ENCODE assay signal across 8 cellular contexts in the genomic region with DNA sequence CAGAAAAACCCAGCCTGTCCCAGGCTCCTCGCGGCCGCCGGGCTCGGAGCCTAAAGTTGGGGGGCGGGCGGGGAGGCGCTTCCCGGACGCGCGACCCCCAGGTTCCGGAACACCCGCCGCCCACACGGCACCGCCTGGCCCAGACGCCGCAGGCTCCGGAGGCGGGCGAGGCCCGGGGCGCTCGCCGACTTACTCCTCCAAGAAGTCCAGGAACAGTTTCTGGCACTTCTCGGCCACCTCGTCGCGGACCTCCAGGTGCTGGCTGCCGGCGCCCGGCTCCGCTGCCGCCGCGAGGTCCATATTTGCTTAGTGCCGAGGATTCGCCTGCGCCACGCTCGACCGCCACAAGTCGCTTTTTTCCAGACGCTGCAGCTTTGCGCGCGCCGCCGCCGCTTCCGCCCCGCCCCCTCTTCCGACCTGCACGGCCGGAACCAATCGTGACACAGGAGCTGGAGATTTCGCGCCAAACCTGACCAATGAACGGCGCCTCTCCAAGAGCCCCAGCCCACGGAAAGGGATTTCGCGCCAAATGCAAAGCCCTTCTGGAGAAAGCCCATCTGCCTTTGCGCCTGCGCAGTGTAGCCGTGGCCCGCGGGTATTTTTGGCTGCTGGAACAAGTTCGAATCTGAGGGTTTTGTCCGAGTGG. TPM values are rescaled to one million over a fixed set of nuclear protein-coding genes. Genes with fewer than 3 reads are reported as not detected.
DNase-seq lines count a peak whose midpoint lies in the region; ATAC-seq and TF ChIP-seq lines count a peak whose summit lies in the region.

A gene (minus strand): TSS at position 378 of the 646 bp plus-strand sequence. CDS start 78 bp downstream, at position 300.

- TF ChIP-seq CTCF in RWPE2 (IDR thresholded peaks at IDR 0.05; ENCODE audit: poor library complexity, severe bottlenecking) = no peak
- TF ChIP-seq CTCF in fibroblast of the aortic adventitia (IDR thresholded peaks at IDR 0.05; ENCODE audit: insufficient read depth, low read length) = peak; percentile 13
- no peak for TF ChIP-seq CTCF in nephron (IDR thresholded peaks at IDR 0.05; ENCODE audit: unreplicated experiment in 3 of 3)

- peak within 1 kb of the TSS; percentile 49 for H3K27ac ChIP-seq in RWPE2 (ENCODE audit: poor library complexity, severe bottlenecking)

- H3K9me3 ChIP-seq in RWPE2 (ENCODE audit: severe bottlenecking) = no peaks in the 10 kb centered on the region

- H3K4me1 Mint-ChIP-seq in activated T-helper 2 cell treated with anti-CD3 and anti-CD28 coated beads, Interferon-gamma antibody, Interleukin-2, Interleukin-4, amounts not matched to agents 10 μg/mL and 5 μg/mL and 100 μg/mL, durations not matched to agents 14 hours and 24 hours and 36 hours (ENCODE audit: low read depth) = peaks cover 37% of the 10 kb centered on the region
- H3K4me1 Mint-ChIP-seq in nephron = peaks cover 22% of the 10 kb centered on the region
- H3K4me1 Mint-ChIP-seq in stimulated activated naive CD8-positive, alpha-beta T cell treated with anti-CD3 and anti-CD28 coated beads, Interleukin-15, Interleukin-2, amounts not matched to agents 100 ng/mL and 50 ng/mL, for 24 hours (ENCODE audit: low read depth) = peaks cover 50% of the 10 kb centered on the region

- peaks cover 11% of the 10 kb centered on the region for H3K4me1 ChIP-seq in RWPE2 (ENCODE audit: insufficient read depth, poor library complexity, severe bottlenecking)

- intact Hi-C loops in activated T-helper 2 cell treated with anti-CD3 and anti-CD28 coated beads, Interferon-gamma antibody, Interleukin-2, Interleukin-4, amounts not matched to agents 10 μg/mL and 5 μg/mL and 100 μg/mL, durations not matched to agents 14 hours and 24 hours and 36 hours (cut with micrococcal nuclease) = loop anchor here (1.0 to 10.0 kb wide), 8 partner anchors 109 to 958 kb away; a partner anchor contains a TSS

- peak within 1 kb of the TSS; percentile 95 for H3K4me3 Mint-ChIP-seq in activated T-helper 2 cell treated with anti-CD3 and anti-CD28 coated beads, Interferon-gamma antibody, Interleukin-2, Interleukin-4, amounts not matched to agents 10 μg/mL and 5 μg/mL and 100 μg/mL, durations not matched to agents 14 hours and 24 hours and 36 hours (ENCODE audit: low read depth)
- peak within 1 kb of the TSS; percentile 89 to 90 (median 90) for H3K4me3 Mint-ChIP-seq in nephron
- peak within 1 kb of the TSS; percentile 91 for H3K4me3 Mint-ChIP-seq in stimulated activated naive CD8-positive, alpha-beta T cell treated with anti-CD3 and anti-CD28 coated beads, Interleukin-15, Interleukin-2, amounts not matched to agents 100 ng/mL and 50 ng/mL, for 24 hours

- peaks cover 44% of the 10 kb centered on the region for H3K36me3 Mint-ChIP-seq in activated T-helper 2 cell treated with anti-CD3 and anti-CD28 coated beads, Interferon-gamma antibody, Interleukin-2, Interleukin-4, amounts not matched to agents 10 μg/mL and 5 μg/mL and 100 μg/mL, durations not matched to agents 14 hours and 24 hours and 36 hours (ENCODE audit: low read depth)
- peaks cover 18% of the 10 kb centered on the region for H3K36me3 Mint-ChIP-seq in nephron (ENCODE audit: low read depth)
- H3K36me3 Mint-ChIP-seq in stimulated activated naive CD8-positive, alpha-beta T cell treated with anti-CD3 and anti-CD28 coated beads, Interleukin-15, Interleukin-2, amounts not matched to agents 100 ng/mL and 50 ng/mL, for 24 hours (ENCODE audit: low read depth) = peaks cover 49% of the 10 kb centered on the region

- no peaks in the 10 kb centered on the region for H3K27me3 ChIP-seq in RWPE2 (ENCODE audit: insufficient read depth, poor library complexity, severe bottlenecking)

- ATAC-seq in RWPE2 (ENCODE audit: low read depth) = peak; percentile 94

- H3K4me3 ChIP-seq in RWPE2 (ENCODE audit: severe bottlenecking) (peak within 1 kb of the TSS; percentile 58), fibroblast of the aortic adventitia (ENCODE audit: low read depth, low read length) (peak within 1 kb of the TSS; percentile 82)

- H3K27me3 Mint-ChIP-seq in activated T-helper 2 cell treated with anti-CD3 and anti-CD28 coated beads, Interferon-gamma antibody, Interleukin-2, Interleukin-4, amounts not matched to agents 10 μg/mL and 5 μg/mL and 100 μg/mL, durations not matched to agents 14 hours and 24 hours and 36 hours (ENCODE audit: low read depth) = no peaks in the 10 kb centered on the region
- H3K27me3 Mint-ChIP-seq in nephron (ENCODE audit: low read depth) = no peaks in the 10 kb centered on the region
- H3K27me3 Mint-ChIP-seq in stimulated activated naive CD8-positive, alpha-beta T cell treated with anti-CD3 and anti-CD28 coated beads, Interleukin-15, Interleukin-2, amounts not matched to agents 100 ng/mL and 50 ng/mL, for 24 hours = no peaks in the 10 kb centered on the region

- peak within 1 kb of the TSS; percentile 92 for H3K27ac Mint-ChIP-seq in activated T-helper 2 cell treated with anti-CD3 and anti-CD28 coated beads, Interferon-gamma antibody, Interleukin-2, Interleukin-4, amounts not matched to agents 10 μg/mL and 5 μg/mL and 100 μg/mL, durations not matched to agents 14 hours and 24 hours and 36 hours
- peak within 1 kb of the TSS; percentile 47 to 91 (median 88) for H3K27ac Mint-ChIP-seq in nephron
- peak within 1 kb of the TSS; percentile 99 for H3K27ac Mint-ChIP-seq in stimulated activated naive CD8-positive, alpha-beta T cell treated with anti-CD3 and anti-CD28 coated beads, Interleukin-15, Interleukin-2, amounts not matched to agents 100 ng/mL and 50 ng/mL, for 24 hours

- no peaks in the 10 kb centered on the region for H3K9me3 Mint-ChIP-seq in activated T-helper 2 cell treated with anti-CD3 and anti-CD28 coated beads, Interferon-gamma antibody, Interleukin-2, Interleukin-4, amounts not matched to agents 10 μg/mL and 5 μg/mL and 100 μg/mL, durations not matched to agents 14 hours and 24 hours and 36 hours
- peaks cover 5% of the 10 kb centered on the region for H3K9me3 Mint-ChIP-seq in nephron
- no peaks in the 10 kb centered on the region for H3K9me3 Mint-ChIP-seq in stimulated activated naive CD8-positive, alpha-beta T cell treated with anti-CD3 and anti-CD28 coated beads, Interleukin-15, Interleukin-2, amounts not matched to agents 100 ng/mL and 50 ng/mL, for 24 hours

- peaks cover 36% of the 10 kb centered on the region for H3K36me3 ChIP-seq in RWPE2 (ENCODE audit: low read depth)

- peak; percentile 99 for DNase-seq in EL
- peak; percentile 98 for DNase-seq in H4 (ENCODE audit: low spot score)
- DNase-seq in LoVo (ENCODE audit: low spot score) = peak; percentile 98
- DNase-seq in RWPE2 (ENCODE audit: low spot score) = peak; percentile 98
- DNase-seq in activated T-helper 2 cell treated with anti-CD3 and anti-CD28 coated beads, Interferon-gamma antibody, Interleukin-2, Interleukin-4, amounts not matched to agents 10 μg/mL and 5 μg/mL and 100 μg/mL, durations not matched to agents 14 hours and 24 hours and 36 hours (ENCODE audit: low spot score) = peak; percentile 98
- DNase-seq in fibroblast of the aortic adventitia (ENCODE audit: low read depth) = peak; percentile 99

RNA-seq across cellular contexts. Expression of the gene that starts here (rescaled TPM):
- 23.6 and 31.1 TPM in 2 replicates for total RNA-seq in H4 (2014; rRNA removed; shearing (Covaris generic))
- 190 and 191 TPM in 2 replicates for total RNA-seq in activated T-helper 2 cell treated with anti-CD3 and anti-CD28 coated beads, Interferon-gamma antibody, Interleukin-2, Interleukin-4, amounts not matched to agents 10 μg/mL and 5 μg/mL and 100 μg/mL, durations not matched to agents 14 hours and 24 hours and 36 hours
- total RNA-seq in fibroblast of the aortic adventitia (ENCODE audit: low replicate concordance) = 13.2 and 39.1 TPM in 2 replicates

Comparison
In these comparisons a context has a peak if more than half of its experiments do, and no peak if none do; other contexts are left out.
1. Peak in every context shown above with its lines: DNase-seq, ATAC-seq, H3K4me3 ChIP-seq and H3K27ac ChIP-seq.